12 cellular contexts compared by ENCODE assay signal in the genomic region with DNA sequence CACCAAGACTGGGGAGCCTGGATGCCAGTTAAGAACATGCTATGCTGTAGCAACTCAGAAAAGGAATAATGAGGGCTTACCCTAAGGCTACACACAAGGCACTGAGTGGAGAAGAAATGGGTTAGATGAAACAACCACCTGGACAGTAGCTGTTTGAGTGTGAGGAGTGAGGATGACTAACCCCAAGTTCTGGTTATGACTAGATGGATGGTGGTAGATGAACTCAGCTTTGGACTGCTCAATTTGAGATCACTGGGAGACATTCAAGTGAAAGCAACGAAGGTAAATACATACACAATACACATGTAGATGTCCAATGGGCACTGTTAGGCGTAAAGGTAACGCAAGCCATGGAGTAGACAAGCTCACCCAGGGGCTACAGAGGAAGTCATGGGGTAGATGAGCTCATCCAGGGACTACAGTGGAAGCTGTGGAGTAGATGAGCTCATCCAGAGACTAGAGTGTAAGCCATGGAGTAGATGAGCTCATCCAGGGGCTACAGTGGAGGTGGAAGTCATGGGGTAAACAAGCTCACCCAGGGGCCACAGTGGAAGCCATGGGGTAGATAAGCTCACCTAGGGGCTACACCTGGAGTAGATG.
A peak's percentile ranks its signal among the peaks of the same experiment; 100 is the strongest.
DNase-seq lines count a peak whose midpoint lies in the region; ATAC-seq and TF ChIP-seq lines count a peak whose summit lies in the region.
"Had no signal": no experiment of that assay in that cellular context is flagged by ENCODE, and none has a peak within 500 bp of the region (broad histone marks: within the 10 kb centered on the region; RNA-seq: fewer than 3 reads in every experiment).

No MANE protein-coding gene starts in this region.

- peaks cover 11 to 16% of the 10 kb centered on the region in 2 donors for H3K9me3 Mint-ChIP-seq in activated T-cell treated with anti-CD3 and anti-CD28 coated beads, Interleukin-2, amount 50 U/mL, for 72 hours
- peaks cover 23% of the 10 kb centered on the region for H3K9me3 Mint-ChIP-seq in osteocyte (ENCODE audit: unreplicated experiment)

- peak; percentile 74 for ATAC-seq in GM19372 (IDR thresholded peaks at IDR 0.05; ENCODE audit: low read depth, unreplicated experiment)
- peak; percentile 81 for ATAC-seq in HG02981 (IDR thresholded peaks at IDR 0.05; ENCODE audit: unreplicated experiment)
- ATAC-seq in activated T-cell treated with anti-CD3 and anti-CD28 coated beads, Interleukin-2, amount 50 U/mL, for 72 hours (replicated peaks in 1 of 2) = peak; percentile 86 to 88
- ATAC-seq in HG03097 (IDR thresholded peaks at IDR 0.05; ENCODE audit: low FRiP score, unreplicated experiment) = no peak
- ATAC-seq: GM23338 had no signal

- DNase-seq in GM12865 (ENCODE audit: low read depth) = peak; percentile 42
- DNase-seq in activated T-cell treated with anti-CD3 and anti-CD28 coated beads, Interleukin-2, amount 50 U/mL, for 72 hours = peak; percentile 56 to 70
- no peak for DNase-seq in COR-L47 (lab: John Stamatoyannopoulos, UW)
- DNase-seq in osteocyte (ENCODE audit: extremely low spot score, unreplicated experiment) = no peak
- DNase-seq in anterior cingulate cortex (lab: John Stamatoyannopoulos, UW) = no peak
- DNase-seq: activated naive CD4-positive, alpha-beta T cell treated with Interleukin-2 at 50 U/mL for 16 hours; NCI-H1436 treated with DMSO at 0.1 percent for 48 hours; stimulated activated CD4-positive, alpha-beta T cell treated with anti-CD3 and anti-CD28 coated beads, Interleukin-2, amount 100 ng/mL, for 48 hours had no signal

- H3K27ac Mint-ChIP-seq in activated T-cell treated with anti-CD3 and anti-CD28 coated beads, Interleukin-2, amount 50 U/mL, for 72 hours = no peak overlapping the region
- H3K27ac Mint-ChIP-seq in osteocyte (ENCODE audit: unreplicated experiment) = no peak overlapping the region
- H3K27ac Mint-ChIP-seq: GM23338 had no signal

- H3K4me3 ChIP-seq in GM12865 (ENCODE audit: low read depth, low read length) = no peak overlapping the region
- H3K4me3 ChIP-seq: GM23338 had no signal

- H3K4me3 Mint-ChIP-seq in activated T-cell treated with anti-CD3 and anti-CD28 coated beads, Interleukin-2, amount 50 U/mL, for 72 hours = no peak overlapping the region
- H3K4me3 Mint-ChIP-seq in osteocyte (ENCODE audit: unreplicated experiment) = no peak overlapping the region
- H3K4me3 Mint-ChIP-seq: GM23338 had no signal

- peaks cover 5% of the 10 kb centered on the region for H3K4me1 Mint-ChIP-seq in activated T-cell treated with anti-CD3 and anti-CD28 coated beads, Interleukin-2, amount 50 U/mL, for 72 hours (ENCODE audit: low read depth)
- H3K4me1 Mint-ChIP-seq in osteocyte (ENCODE audit: unreplicated experiment) = no peaks in the 10 kb centered on the region
- H3K4me1 Mint-ChIP-seq: GM23338 had no signal

- H3K27me3 Mint-ChIP-seq in activated T-cell treated with anti-CD3 and anti-CD28 coated beads, Interleukin-2, amount 50 U/mL, for 72 hours (ENCODE audit: low read depth) = no peaks in the 10 kb centered on the region
- no peaks in the 10 kb centered on the region for H3K27me3 Mint-ChIP-seq in osteocyte (ENCODE audit: unreplicated experiment)

- TF ChIP-seq CTCF in GM12865 (IDR thresholded peaks at IDR 0.05; ENCODE audit: insufficient read depth, low read depth, low read length, missing control alignments) = no peak
- TF ChIP-seq CTCF in osteocyte (IDR thresholded peaks at IDR 0.05) = no peak

- peaks cover 19 to 29% of the 10 kb centered on the region in 2 donors for H3K36me3 Mint-ChIP-seq in activated T-cell treated with anti-CD3 and anti-CD28 coated beads, Interleukin-2, amount 50 U/mL, for 72 hours (ENCODE audit: insufficient read depth in 2 of 2)
- peaks cover 17% of the 10 kb centered on the region for H3K36me3 Mint-ChIP-seq in osteocyte (ENCODE audit: unreplicated experiment)

Comparison
In these comparisons a context has a peak if more than half of its experiments do, and no peak if none do; other contexts are left out.
1. DNase-seq: peak in GM12865 (single experiment) and activated T-cell treated with anti-CD3 and anti-CD28 coated beads, Interleukin-2, amount 50 U/mL, for 72 hours (2 of 2); none in COR-L47 (single experiment), osteocyte (single experiment) and anterior cingulate cortex (0 of 58).